15 cellular contexts compared by ENCODE assay signal in the genomic region with DNA sequence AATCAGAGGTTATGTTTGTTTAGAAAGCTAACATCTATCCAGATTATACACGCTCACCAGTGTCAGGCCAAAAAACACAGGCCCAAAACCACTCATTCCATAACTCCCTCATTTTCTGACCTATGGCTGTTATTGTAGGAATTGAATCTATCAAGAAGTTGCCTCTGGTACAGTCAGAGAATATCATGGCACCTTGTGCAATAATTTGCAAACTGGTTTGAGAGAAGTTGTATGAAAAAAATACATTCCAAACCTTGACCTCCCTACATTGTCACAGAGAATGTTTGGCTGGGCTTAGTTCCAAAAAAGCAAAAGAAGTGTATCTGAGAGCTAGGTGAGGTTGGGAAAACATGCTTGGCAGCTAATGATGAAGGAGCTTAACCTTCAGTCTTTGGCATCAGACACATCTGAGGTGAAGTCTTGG.
DNase-seq lines count a peak whose midpoint lies in the region; ATAC-seq and TF ChIP-seq lines count a peak whose summit lies in the region.
"Had no signal": no experiment of that assay in that cellular context is flagged by ENCODE, and none has a peak within 500 bp of the region (broad histone marks: within the 10 kb centered on the region; RNA-seq: fewer than 3 reads in every experiment).

No MANE protein-coding gene starts in this region.

- peak; percentile 74 for ATAC-seq in RWPE2 (ENCODE audit: low read depth)
- ATAC-seq in left colon = no peak

- H3K4me1 ChIP-seq in RWPE2 (ENCODE audit: insufficient read depth, poor library complexity, severe bottlenecking) (no peaks in the 10 kb centered on the region), osteoblast (ENCODE audit: insufficient read depth, low read length) (peaks cover 6% of the 10 kb centered on the region), suprapubic skin (no peaks in the 10 kb centered on the region)
- H3K4me1 ChIP-seq: BLaER1 treated with 17β-estradiol and CSF1 and Interleukin-3, amounts not matched to agents 10 nM and 100 nM; right atrium auricular region had no signal

- H3K36me3 ChIP-seq in RWPE2 (ENCODE audit: low read depth) (no peaks in the 10 kb centered on the region), osteoblast (ENCODE audit: insufficient read depth, low read length) (no peaks in the 10 kb centered on the region), suprapubic skin (no peaks in the 10 kb centered on the region)
- H3K36me3 ChIP-seq: BLaER1 treated with 17β-estradiol and CSF1 and Interleukin-3, amounts not matched to agents 10 nM and 100 nM; esophagus squamous epithelium; right atrium auricular region had no signal

- TF ChIP-seq EP300 in suprapubic skin (IDR thresholded peaks at IDR 0.05) = no peak

- H3K9me3 ChIP-seq in RWPE2 (ENCODE audit: severe bottlenecking) (no peaks in the 10 kb centered on the region), osteoblast (ENCODE audit: low read depth, low read length) (no peaks in the 10 kb centered on the region), suprapubic skin (no peaks in the 10 kb centered on the region)
- H3K9me3 ChIP-seq: BLaER1 treated with 17β-estradiol and CSF1 and Interleukin-3, amounts not matched to agents 10 nM and 100 nM; esophagus squamous epithelium; right atrium auricular region had no signal

- TF ChIP-seq CTCF in RWPE2 (IDR thresholded peaks at IDR 0.05; ENCODE audit: poor library complexity, severe bottlenecking) = no peak
- no peak for TF ChIP-seq CTCF in fibroblast of mammary gland (conservative IDR thresholded peaks at IDR 0.05; ENCODE audit: control insufficient read depth, insufficient read depth, low read depth, low read length)
- TF ChIP-seq CTCF in osteoblast (IDR thresholded peaks at IDR 0.05; ENCODE audit: extremely low read depth, low read depth, low read length) = no peak
- no peak for TF ChIP-seq CTCF in suprapubic skin (IDR thresholded peaks at IDR 0.05)

- no peak overlapping the region for H2AFZ ChIP-seq in osteoblast (ENCODE audit: low read length)

- H3K27me3 ChIP-seq in RWPE2 (ENCODE audit: insufficient read depth, poor library complexity, severe bottlenecking) = no peaks in the 10 kb centered on the region
- no peaks in the 10 kb centered on the region for H3K27me3 ChIP-seq in osteoblast (ENCODE audit: insufficient read depth, low read length)
- H3K27me3 ChIP-seq in suprapubic skin = no peaks in the 10 kb centered on the region
- H3K27me3 ChIP-seq: BLaER1 treated with 17β-estradiol and CSF1 and Interleukin-3, amounts not matched to agents 10 nM and 100 nM; esophagus squamous epithelium; right atrium auricular region had no signal

- no peaks in the 10 kb centered on the region for H4K20me1 ChIP-seq in osteoblast (ENCODE audit: insufficient read depth, low read length)
- H4K20me1 ChIP-seq: BLaER1 treated with 17β-estradiol and CSF1 and Interleukin-3, amounts not matched to agents 10 nM and 100 nM had no signal

- no peak for TF ChIP-seq POLR2A in suprapubic skin (IDR thresholded peaks at IDR 0.05)

- H3K27ac ChIP-seq in RWPE2 (ENCODE audit: poor library complexity, severe bottlenecking) (no peak overlapping the region), osteoblast (ENCODE audit: low read depth, low read length) (peak overlapping the region; percentile 27), suprapubic skin (no peak overlapping the region)
- H3K27ac ChIP-seq: BLaER1 treated with 17β-estradiol and CSF1 and Interleukin-3, amounts not matched to agents 10 nM and 100 nM; right atrium auricular region had no signal

- H3K4me2 ChIP-seq in osteoblast (ENCODE audit: insufficient read depth, low read length) = no peak overlapping the region
- H3K4me2 ChIP-seq: BLaER1 treated with 17β-estradiol and CSF1 and Interleukin-3, amounts not matched to agents 10 nM and 100 nM had no signal

- WGBS in suprapubic skin = 76% methylated on average over 1 of the region's 1 CpG

- intact Hi-C loops in left colon (cut with DNase I, micrococcal nuclease) = no loop called here

- DNase-seq in EL = peak; percentile 38
- no peak for DNase-seq in RWPE2 (ENCODE audit: low spot score)
- peak; percentile 52 for DNase-seq in fibroblast of mammary gland (ENCODE audit: low read depth)
- DNase-seq in osteoblast (ENCODE audit: insufficient read length, low spot score, missing footprints) = no peak
- no peak for DNase-seq in DMS 273 treated with DMSO at 0.1 percent for 48 hours (lab: John Stamatoyannopoulos, UW)
- DNase-seq in left colon = no peak
- DNase-seq in suprapubic skin (ENCODE audit: low spot score in 2 of 2) = no peak
- DNase-seq in anterior cingulate cortex (lab: John Stamatoyannopoulos, UW) = no peak
- DNase-seq: activated naive CD4-positive, alpha-beta T cell treated with Interleukin-2 at 50 U/mL for 16 hours; esophagus squamous epithelium; naive B cell; NCI-H187; stimulated activated naive CD4-positive, alpha-beta T cell had no signal

- H3K4me3 ChIP-seq in RWPE2 (ENCODE audit: severe bottlenecking) = no peak overlapping the region
- H3K4me3 ChIP-seq in fibroblast of mammary gland (ENCODE audit: control insufficient read depth, low read depth, low read length) = no peak overlapping the region
- H3K4me3 ChIP-seq in osteoblast (ENCODE audit: insufficient read depth, low read length) = no peak overlapping the region
- H3K4me3 ChIP-seq in suprapubic skin = no peak overlapping the region
- H3K4me3 ChIP-seq: BLaER1 treated with 17β-estradiol and CSF1 and Interleukin-3, amounts not matched to agents 10 nM and 100 nM; esophagus squamous epithelium; right atrium auricular region had no signal

- H3K79me2 ChIP-seq in osteoblast (ENCODE audit: insufficient read depth, low read length) = no peaks in the 10 kb centered on the region

Comparison
In these comparisons a context has a peak if more than half of its experiments do, and no peak if none do; other contexts are left out.
1. DNase-seq: peak in EL (single experiment) and fibroblast of mammary gland (single experiment); none in RWPE2 (single experiment), osteoblast (single experiment), DMS 273 treated with DMSO at 0.1 percent for 48 hours (single experiment), left colon (0 of 2), suprapubic skin (0 of 2) and anterior cingulate cortex (0 of 58).